ENCODE assay signal across 11 cellular contexts in genomic region chr3:153070153-153070868, GRCh38.
DNase-seq lines count a peak whose midpoint lies in the region; ATAC-seq and TF ChIP-seq lines count a peak whose summit lies in the region.
"Had no signal": no experiment of that assay in that cellular context is flagged by ENCODE, and none has a peak within 500 bp of the region (broad histone marks: within the 10 kb centered on the region; RNA-seq: fewer than 3 reads in every experiment).

No MANE protein-coding gene starts in this region.

- intact Hi-C loops in gastrocnemius medialis (cut with DNase I; ENCODE audit: low total_unique reads) (no loop called here), esophagus muscularis mucosa (cut with DNase I) (no loop called here)

- ATAC-seq in HG02798 (IDR thresholded peaks at IDR 0.05; ENCODE audit: poor library complexity, unreplicated experiment) (peak; percentile 30), gastrocnemius medialis (no peak)
- ATAC-seq: stimulated activated memory B cell treated with anti-CD40 and anti-IgM and Interleukin-4, amounts not matched to agents 10 μg/mL and 1 μg/mL and 100 μg/mL, for 72 hours had no signal

- H3K4me1 ChIP-seq in skeletal muscle satellite cell (ENCODE audit: control insufficient read depth, insufficient read depth, low read length): peaks cover 7% of the 10 kb centered on the region
- H3K4me1 ChIP-seq in gastrocnemius medialis: no peaks in the 10 kb centered on the region
- H3K4me1 ChIP-seq in esophagus muscularis mucosa: no peaks in the 10 kb centered on the region

- H3K27ac ChIP-seq in gastrocnemius medialis: no peak overlapping the region
- H3K27ac ChIP-seq in esophagus muscularis mucosa (replicated peaks in 1 of 4): no peak overlapping the region
- H3K27ac ChIP-seq: VCaP had no signal

- H3K36me3 ChIP-seq in skeletal muscle satellite cell (ENCODE audit: insufficient read depth, low read length): no peaks in the 10 kb centered on the region
- H3K36me3 ChIP-seq in gastrocnemius medialis: no peaks in the 10 kb centered on the region
- no peaks in the 10 kb centered on the region for H3K36me3 ChIP-seq in esophagus muscularis mucosa

- TF ChIP-seq EP300 in esophagus muscularis mucosa (IDR thresholded peaks at IDR 0.05): no peak

- H3K9ac ChIP-seq in skeletal muscle satellite cell (ENCODE audit: low read depth, low read length): no peak overlapping the region

- H3K4me3 ChIP-seq in epithelial cell of esophagus (ENCODE audit: low read length): no peak overlapping the region
- H3K4me3 ChIP-seq in skeletal muscle satellite cell (ENCODE audit: low read length): no peak overlapping the region
- H3K4me3 ChIP-seq in gastrocnemius medialis: no peak overlapping the region
- H3K4me3 ChIP-seq in esophagus muscularis mucosa: no peak overlapping the region

- 81% methylated on average over 1 of the region's 1 CpG for WGBS in esophagus muscularis mucosa

- TF ChIP-seq POLR2A in gastrocnemius medialis (IDR thresholded peaks at IDR 0.05) (no peak), esophagus muscularis mucosa (IDR thresholded peaks at IDR 0.05; ENCODE audit: low read depth) (no peak)

- TF ChIP-seq CTCF in epithelial cell of esophagus (IDR thresholded peaks at IDR 0.05; ENCODE audit: insufficient read depth, low read depth, low read length, missing control alignments) (no peak), gastrocnemius medialis (IDR thresholded peaks at IDR 0.05 in 4 of 5, conservative IDR thresholded peaks at IDR 0.05 in 1 of 5) (no peak), esophagus muscularis mucosa (IDR thresholded peaks at IDR 0.05) (no peak)

- H3K27me3 ChIP-seq in skeletal muscle satellite cell (ENCODE audit: control insufficient read depth, insufficient read depth, low read length) (no peaks in the 10 kb centered on the region), gastrocnemius medialis (no peaks in the 10 kb centered on the region), esophagus muscularis mucosa (no peaks in the 10 kb centered on the region)

- in situ Hi-C loops in gastrocnemius medialis (cut with MboI; ENCODE audit: low sequenced_read_pairs in 4 of 4): no loop called here

- H3K4me2 ChIP-seq in skeletal muscle satellite cell (ENCODE audit: low read length): peak overlapping the region; percentile 55

- peak; percentile 43 for DNase-seq in RKO (ENCODE audit: low spot score)
- DNase-seq in epithelial cell of esophagus (ENCODE audit: low read depth): peak; percentile 67
- DNase-seq in retina: no peak
- no peak for DNase-seq in gastrocnemius medialis
- DNase-seq in esophagus muscularis mucosa (ENCODE audit: extremely low spot score): no peak
- DNase-seq: DMS79 treated with DMSO at 0.1 percent for 48 hours; stimulated activated CD4-positive, alpha-beta T cell treated with anti-CD3 and anti-CD28 coated beads, Interleukin-15, amount 100 ng/mL, for 24 hours had no signal

- H3K9me3 ChIP-seq in skeletal muscle satellite cell (replicated peaks; ENCODE audit: low read length) (no peaks in the 10 kb centered on the region), gastrocnemius medialis (no peaks in the 10 kb centered on the region), esophagus muscularis mucosa (no peaks in the 10 kb centered on the region)

Comparison
In these comparisons a context has a peak if more than half of its experiments do, and no peak if none do; other contexts are left out.
1. DNase-seq: peak in RKO (single experiment) and epithelial cell of esophagus (single experiment); none in retina (single experiment), gastrocnemius medialis (0 of 2) and esophagus muscularis mucosa (single experiment).